23 cellular contexts compared by ENCODE assay signal in the genomic region with DNA sequence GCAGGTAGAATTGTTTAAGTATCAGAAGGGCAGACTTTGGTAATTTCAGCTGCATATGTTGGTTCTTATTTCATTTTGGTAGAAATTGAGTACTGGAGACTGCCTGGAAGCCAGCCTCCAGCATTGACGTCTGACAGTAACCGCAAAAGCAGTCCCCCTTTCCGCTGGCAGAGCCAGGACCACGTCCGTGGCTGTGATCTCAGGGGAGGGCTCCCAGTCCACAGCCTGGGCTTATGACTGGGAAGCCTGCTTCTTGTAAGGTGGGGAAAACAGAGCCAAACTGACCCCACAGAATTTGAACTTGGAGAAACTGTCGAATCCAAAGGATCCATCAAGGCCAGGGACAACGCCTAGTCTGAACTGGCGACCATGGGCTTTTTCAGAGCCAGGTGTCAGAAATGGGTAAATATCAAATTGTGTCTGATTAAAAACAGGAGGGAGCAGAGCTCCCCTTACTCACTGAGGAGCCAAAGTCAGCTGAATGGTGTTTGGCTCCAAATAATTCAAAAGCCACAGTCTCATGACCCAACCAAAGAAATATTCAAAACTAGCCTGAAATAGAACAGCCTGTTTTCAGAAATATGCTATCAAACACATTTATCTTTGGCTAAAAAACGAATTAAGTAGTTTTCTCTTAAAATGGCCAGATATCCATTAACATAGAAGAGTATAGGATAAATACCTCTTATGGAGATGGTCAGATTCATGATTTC.
DNase-seq lines count a peak whose midpoint lies in the region; ATAC-seq, FAIRE-seq and TF ChIP-seq lines count a peak whose summit lies in the region.
"Had no signal": no experiment of that assay in that cellular context is flagged by ENCODE, and none has a peak within 500 bp of the region (broad histone marks: within the 10 kb centered on the region; RNA-seq: fewer than 3 reads in every experiment).

No MANE protein-coding gene starts in this region.

- CTCF ChIA-PET in CD4-positive, alpha-beta T cell (lab: Charles Lee), result no interaction called here

- no peak overlapping the region for H3K4me2 ChIP-seq in astrocyte (ENCODE audit: low read length)
- peak overlapping the region; percentile 61 for H3K4me2 ChIP-seq in osteoblast (ENCODE audit: insufficient read depth, low read length)
- H3K4me2 ChIP-seq: neural progenitor cell had no signal

- TF ChIP-seq CTCF in astrocyte (IDR thresholded peaks at IDR 0.05; ENCODE audit: insufficient read depth, low read depth, low read length) (no peak), gastroesophageal sphincter (IDR thresholded peaks at IDR 0.05) (no peak), osteoblast (IDR thresholded peaks at IDR 0.05; ENCODE audit: extremely low read depth, low read depth, low read length) (no peak)
- TF ChIP-seq CTCF in CD4-positive, alpha-beta T cell (IDR thresholded peaks at IDR 0.05), result no peak

- H3K27me3 ChIP-seq in astrocyte (ENCODE audit: insufficient read depth, low read length), result no peaks in the 10 kb centered on the region
- H3K27me3 ChIP-seq in gastroesophageal sphincter, result no peaks in the 10 kb centered on the region
- H3K27me3 ChIP-seq in osteoblast (ENCODE audit: insufficient read depth, low read length), result no peaks in the 10 kb centered on the region
- no peaks in the 10 kb centered on the region for H3K27me3 ChIP-seq in aorta (ENCODE audit: control insufficient read depth in 1 of 2, insufficient read depth in 2 of 2, low read length in 1 of 2)
- no peaks in the 10 kb centered on the region for H3K27me3 ChIP-seq in CD4-positive, alpha-beta T cell (ENCODE audit: control insufficient read depth, insufficient read depth, low read length)
- H3K27me3 ChIP-seq: neural progenitor cell, uterus had no signal

- no peak overlapping the region for H3K27ac Mint-ChIP-seq in astrocyte (ENCODE audit: unreplicated experiment)
- no peak overlapping the region for H3K27ac Mint-ChIP-seq in CD4-positive, alpha-beta T cell
- H3K27ac Mint-ChIP-seq: activated B cell treated with CpG ODN at 0.5 μM for 24 hours; activated naive CD8-positive, alpha-beta T cell treated with anti-CD3 and anti-CD28 coated beads for 36 hours; neural progenitor cell had no signal

- intact Hi-C loops in aorta (cut with DNase I), result loop anchor here in 1 of 2 donors (5.0 to 10.0 kb wide), 2 partner anchors 186 to 317 kb away; no protein-coding TSS in a partner anchor
- intact Hi-C loops in CD4-positive, alpha-beta T cell (cut with DNase I, micrococcal nuclease), result no loop called here

- H3K4me3 Mint-ChIP-seq in astrocyte (ENCODE audit: unreplicated experiment), result no peak overlapping the region
- H3K4me3 Mint-ChIP-seq in CD4-positive, alpha-beta T cell, result no peak overlapping the region
- H3K4me3 Mint-ChIP-seq: activated B cell treated with CpG ODN at 0.5 μM for 24 hours; activated naive CD8-positive, alpha-beta T cell treated with anti-CD3 and anti-CD28 coated beads for 36 hours; neural progenitor cell had no signal

- DNase-seq in astrocyte (ENCODE audit: low read depth) (peak; percentile 63), osteoblast (ENCODE audit: insufficient read length, low spot score, missing footprints) (peak; percentile 86), aorta (peak; percentile 78 to 83), NCI-H128 (lab: John Stamatoyannopoulos, UW; ENCODE audit: unreplicated experiment) (no peak)
- DNase-seq in CD4-positive, alpha-beta T cell, result no peak
- DNase-seq: activated B cell treated with CpG ODN at 0.5 μM for 24 hours; activated naive CD8-positive, alpha-beta T cell treated with anti-CD3 and anti-CD28 coated beads for 36 hours; C1 segment of cervical spinal cord; erythroblast; GF-D8; HCEC 1CT; Karpas-422; kidney; NCI-H1092; NCI-H524 treated with DMSO at 0.1 percent for 48 hours; SIG-M5; stimulated activated naive CD8-positive, alpha-beta T cell treated with anti-CD3 and anti-CD28 coated beads, Interleukin-15, Interleukin-2, amounts not matched to agents 100 U/mL and 50 U/mL, for 24 hours; T-helper 2 cell had no signal

- TF ChIP-seq POLR2A in gastroesophageal sphincter (IDR thresholded peaks at IDR 0.05), result no peak

- H4K20me1 ChIP-seq in astrocyte (ENCODE audit: insufficient read depth, low read length) (no peaks in the 10 kb centered on the region), osteoblast (ENCODE audit: insufficient read depth, low read length) (no peaks in the 10 kb centered on the region)

- H3K4me3 ChIP-seq in astrocyte (ENCODE audit: insufficient read depth, low read depth, low read length) (no peak overlapping the region), gastroesophageal sphincter (no peak overlapping the region), osteoblast (ENCODE audit: insufficient read depth, low read length) (peak overlapping the region; percentile 44), aorta (ENCODE audit: low read length in 2 of 2) (no peak overlapping the region)
- H3K4me3 ChIP-seq: neural progenitor cell, uterus had no signal

- ATAC-seq in gastroesophageal sphincter (peak; percentile 64), aorta (ENCODE audit: low FRiP score) (peak; percentile 81), HG03159 (IDR thresholded peaks at IDR 0.05; ENCODE audit: unreplicated experiment) (no peak)
- no peak for ATAC-seq in CD4-positive, alpha-beta T cell (ENCODE audit: poor library complexity)
- ATAC-seq: stimulated activated naive CD8-positive, alpha-beta T cell treated with anti-CD3 and anti-CD28 coated beads, Interleukin-15, Interleukin-2, amounts not matched to agents 100 U/mL and 50 U/mL, for 24 hours had no signal

- peaks cover 16% of the 10 kb centered on the region for H3K4me1 Mint-ChIP-seq in astrocyte (ENCODE audit: low read depth, unreplicated experiment)
- no peaks in the 10 kb centered on the region for H3K4me1 Mint-ChIP-seq in CD4-positive, alpha-beta T cell (ENCODE audit: low read depth)
- H3K4me1 Mint-ChIP-seq: activated B cell treated with CpG ODN at 0.5 μM for 24 hours; activated naive CD8-positive, alpha-beta T cell treated with anti-CD3 and anti-CD28 coated beads for 36 hours had no signal

- H3K36me3 ChIP-seq in astrocyte (ENCODE audit: insufficient read depth, low read length) (no peaks in the 10 kb centered on the region), gastroesophageal sphincter (no peaks in the 10 kb centered on the region), osteoblast (ENCODE audit: insufficient read depth, low read length) (no peaks in the 10 kb centered on the region), aorta (ENCODE audit: control insufficient read depth in 1 of 2, insufficient read depth in 2 of 2, low read length in 1 of 2) (no peaks in the 10 kb centered on the region)
- H3K36me3 ChIP-seq: neural progenitor cell, uterus had no signal

- H3K27ac ChIP-seq in astrocyte (ENCODE audit: low read depth, low read length) (no peak overlapping the region), gastroesophageal sphincter (peak overlapping the region in 2 of 4 donors; percentile 61 to 68), osteoblast (ENCODE audit: low read depth, low read length) (peak overlapping the region; percentile 61), aorta (ENCODE audit: low read depth in 1 of 2, low read length in 2 of 2) (peak overlapping the region; percentile 51 to 68)
- no peak overlapping the region for H3K27ac ChIP-seq in CD4-positive, alpha-beta T cell (ENCODE audit: low read depth, low read length)
- H3K27ac ChIP-seq: neural progenitor cell had no signal

- H3K9me3 ChIP-seq in astrocyte (ENCODE audit: insufficient read depth, low read depth, low read length) (peaks cover 2% of the 10 kb centered on the region), gastroesophageal sphincter (no peaks in the 10 kb centered on the region), osteoblast (ENCODE audit: low read depth, low read length) (no peaks in the 10 kb centered on the region), aorta (ENCODE audit: control insufficient read depth, low read length) (no peaks in the 10 kb centered on the region)
- H3K9me3 ChIP-seq in CD4-positive, alpha-beta T cell (ENCODE audit: control insufficient read depth, low read length), result no peaks in the 10 kb centered on the region
- H3K9me3 ChIP-seq: uterus had no signal

- TF ChIP-seq EP300 in gastroesophageal sphincter (IDR thresholded peaks at IDR 0.05), result no peak

- H3K9me3 Mint-ChIP-seq in astrocyte (ENCODE audit: unreplicated experiment), result no peaks in the 10 kb centered on the region
- no peaks in the 10 kb centered on the region for H3K9me3 Mint-ChIP-seq in CD4-positive, alpha-beta T cell
- H3K9me3 Mint-ChIP-seq: activated B cell treated with CpG ODN at 0.5 μM for 24 hours; activated naive CD8-positive, alpha-beta T cell treated with anti-CD3 and anti-CD28 coated beads for 36 hours; neural progenitor cell had no signal

- no peak overlapping the region for H3K9ac ChIP-seq in astrocyte (ENCODE audit: low read length)
- H3K9ac ChIP-seq: neural progenitor cell had no signal

- POLR2A ChIA-PET in CD4-positive, alpha-beta T cell (lab: Charles Lee), result no interaction called here

- H3K79me2 ChIP-seq in astrocyte (ENCODE audit: insufficient read depth, low read length) (no peaks in the 10 kb centered on the region), osteoblast (ENCODE audit: insufficient read depth, low read length) (no peaks in the 10 kb centered on the region)

- no peaks in the 10 kb centered on the region for H3K36me3 Mint-ChIP-seq in astrocyte (ENCODE audit: low read depth, unreplicated experiment)
- no peaks in the 10 kb centered on the region for H3K36me3 Mint-ChIP-seq in CD4-positive, alpha-beta T cell (ENCODE audit: low read depth)
- H3K36me3 Mint-ChIP-seq: activated naive CD8-positive, alpha-beta T cell treated with anti-CD3 and anti-CD28 coated beads for 36 hours; neural progenitor cell had no signal

- no peaks in the 10 kb centered on the region for H3K27me3 Mint-ChIP-seq in astrocyte (ENCODE audit: low read depth, unreplicated experiment)
- no peaks in the 10 kb centered on the region for H3K27me3 Mint-ChIP-seq in CD4-positive, alpha-beta T cell
- H3K27me3 Mint-ChIP-seq: activated B cell treated with CpG ODN at 0.5 μM for 24 hours; activated naive CD8-positive, alpha-beta T cell treated with anti-CD3 and anti-CD28 coated beads for 36 hours had no signal

- H3K4me1 ChIP-seq in astrocyte (ENCODE audit: insufficient read depth, low read length) (peaks cover 6% of the 10 kb centered on the region), gastroesophageal sphincter (peaks cover 0 to 24% (median 0%) of the 10 kb centered on the region in 3 donors), osteoblast (ENCODE audit: insufficient read depth, low read length) (peaks cover 20% of the 10 kb centered on the region), aorta (ENCODE audit: control insufficient read depth in 1 of 2, insufficient read depth in 2 of 2, low read length in 2 of 2) (peaks cover 2% of the 10 kb centered on the region in 2 donors)
- H3K4me1 ChIP-seq: uterus had no signal

- no peak for FAIRE-seq in astrocyte (lab: Jason Lieb, UNC)
- FAIRE-seq: GM12891, kidney had no signal

- 35 to 51% methylated on average over 4 to 5 of the region's 9 CpGs for WGBS in gastroesophageal sphincter (ENCODE audit: low coverage in 1 of 2), 2 donors
- WGBS in aorta, 2 donors, result 4 to 6% methylated on average over 9 of the region's 9 CpGs

- H2AFZ ChIP-seq in astrocyte (ENCODE audit: low read depth, low read length), result no peak overlapping the region
- peak overlapping the region; percentile 50 for H2AFZ ChIP-seq in osteoblast (ENCODE audit: low read length)
- H2AFZ ChIP-seq: neural progenitor cell had no signal

Comparison
In these comparisons a context has a peak if more than half of its experiments do, and no peak if none do; other contexts are left out.
1. DNase-seq: peak in astrocyte (single experiment), osteoblast (single experiment) and aorta (2 of 2); none in CD4-positive, alpha-beta T cell (0 of 10) and NCI-H128 (single experiment).
2. H3K27ac ChIP-seq: peak in osteoblast (single experiment) and aorta (2 of 2); none in astrocyte (single experiment) and CD4-positive, alpha-beta T cell (single experiment).
3. ATAC-seq: peak in gastroesophageal sphincter (single experiment) and aorta (single experiment); none in CD4-positive, alpha-beta T cell (single experiment) and HG03159 (single experiment).